1 cellular context compared by ENCODE assay signal in the genomic region with DNA sequence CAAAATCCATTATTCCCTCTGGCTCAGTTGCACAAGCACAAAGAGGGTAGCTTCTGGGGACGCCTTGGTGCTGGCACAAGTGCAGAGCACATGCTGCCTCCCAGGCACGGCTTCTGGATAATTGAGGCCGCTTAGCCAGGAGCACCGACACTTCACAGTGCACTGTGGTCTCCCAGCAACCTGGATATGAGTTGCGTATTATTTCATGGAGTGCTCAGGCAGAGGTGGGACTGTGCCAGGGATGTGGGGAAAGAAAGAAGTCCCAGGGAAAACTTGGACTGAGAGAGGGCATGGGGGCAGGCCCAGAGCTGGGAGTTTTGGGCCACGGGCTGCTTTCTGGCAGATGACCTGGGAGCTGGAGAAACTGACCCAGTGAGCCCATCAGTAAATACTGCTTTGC.
TF ChIP-seq lines count a peak whose summit lies in the region.

No MANE protein-coding gene starts in this region.

TF ChIP-seq in liver, 16 proteins besides CTCF, POLR2A, EP300 and RAD21 (continued from another document):
- TF ChIP-seq GABPA (IDR thresholded peaks at IDR 0.05 in 1 of 2, conservative IDR thresholded peaks at IDR 0.05 in 1 of 2) (no peak), EGR1 (IDR thresholded peaks at IDR 0.05; ENCODE audit: low read depth in 2 of 2) (no peak), NR2F2 (IDR thresholded peaks at IDR 0.05) (no peak), MAX (IDR thresholded peaks at IDR 0.05) (no peak), SP1 (IDR thresholded peaks at IDR 0.05) (no peak), HNF4A (conservative IDR thresholded peaks at IDR 0.05) (peak in 1 of 2 donors; percentile 26)
